ENCODE assay signal across 20 cellular contexts in genomic region chr20:1628621-1629020, GRCh38. TPM values are rescaled to one million over a fixed set of nuclear protein-coding genes. Genes with fewer than 3 reads are reported as not detected.
DNase-seq lines count a peak whose midpoint lies in the region; ATAC-seq and TF ChIP-seq lines count a peak whose summit lies in the region.
"Had no signal": no experiment of that assay in that cellular context is flagged by ENCODE, and none has a peak within 500 bp of the region (broad histone marks: within the 10 kb centered on the region; RNA-seq: fewer than 3 reads in every experiment).

No MANE protein-coding gene starts in this region.

- no peak for DNase-seq in activated naive CD8-positive, alpha-beta T cell treated with anti-CD3 and anti-CD28 coated beads, Interleukin-2, amount 50 U/mL, for 24 hours
- peak; percentile 60 for DNase-seq in NB4 (ENCODE audit: low read depth)
- peak; percentile 4 for DNase-seq in dedifferentiated amniotic fluid mesenchymal stem cell (ENCODE audit: extremely low spot score)
- DNase-seq in superior temporal gyrus (ENCODE audit: extremely low spot score): peak; percentile 1
- DNase-seq in posterior vena cava (ENCODE audit: low spot score): no peak
- no peak for DNase-seq in NCI-H226
- DNase-seq: ACHN, AML-193, DMS79, GOT3, NCI-H1048, NCI-H1436 treated with DMSO at 0.1 percent for 48 hours, NCI-H2029 treated with DMSO at 0.1 percent for 48 hours, NCI-H2171 treated with DMSO at 0.1 percent for 48 hours, NCI-H524 had no signal

- intact Hi-C loops in posterior vena cava (cut with DNase I): no loop called here

- H3K4me3 ChIP-seq in NB4 (ENCODE audit: low read depth, low read length): no peak overlapping the region
- H3K4me3 ChIP-seq: K562 had no signal

- no peaks in the 10 kb centered on the region for H3K9me3 Mint-ChIP-seq in activated naive CD8-positive, alpha-beta T cell (ENCODE audit: low read depth)
- H3K9me3 Mint-ChIP-seq in activated naive CD8-positive, alpha-beta T cell treated with anti-CD3 and anti-CD28 coated beads, Interleukin-2, amount 50 U/mL, for 24 hours: no peaks in the 10 kb centered on the region

- H3K27ac Mint-ChIP-seq in activated naive CD8-positive, alpha-beta T cell: peak overlapping the region; percentile 97
- no peak overlapping the region for H3K27ac Mint-ChIP-seq in activated naive CD8-positive, alpha-beta T cell treated with anti-CD3 and anti-CD28 coated beads, Interleukin-2, amount 50 U/mL, for 24 hours

- TF ChIP-seq POLR2A in NB4 (IDR thresholded peaks at IDR 0.05; ENCODE audit: extremely low read depth, insufficient read length): no peak

- no peaks in the 10 kb centered on the region for H3K27me3 Mint-ChIP-seq in activated naive CD8-positive, alpha-beta T cell
- H3K27me3 Mint-ChIP-seq in activated naive CD8-positive, alpha-beta T cell treated with anti-CD3 and anti-CD28 coated beads, Interleukin-2, amount 50 U/mL, for 24 hours: no peaks in the 10 kb centered on the region

- H3K4me3 Mint-ChIP-seq in activated naive CD8-positive, alpha-beta T cell: peak overlapping the region; percentile 27
- H3K4me3 Mint-ChIP-seq in activated naive CD8-positive, alpha-beta T cell treated with anti-CD3 and anti-CD28 coated beads, Interleukin-2, amount 50 U/mL, for 24 hours: no peak overlapping the region

- H3K4me1 Mint-ChIP-seq in activated naive CD8-positive, alpha-beta T cell (ENCODE audit: low read depth): peaks cover 91% of the 10 kb centered on the region
- peaks cover 93% of the 10 kb centered on the region for H3K4me1 Mint-ChIP-seq in activated naive CD8-positive, alpha-beta T cell treated with anti-CD3 and anti-CD28 coated beads, Interleukin-2, amount 50 U/mL, for 24 hours

- no peak for TF ChIP-seq CTCF in NB4 (IDR thresholded peaks at IDR 0.05; ENCODE audit: low read depth, low read length)

- no peak for ATAC-seq in activated naive CD8-positive, alpha-beta T cell treated with anti-CD3 and anti-CD28 coated beads, Interleukin-2, amount 50 U/mL, for 24 hours
- no peak for ATAC-seq in GM19023 (IDR thresholded peaks at IDR 0.05; ENCODE audit: unreplicated experiment)
- ATAC-seq: K562, Panc1 had no signal

- peaks cover 27% of the 10 kb centered on the region for H3K36me3 Mint-ChIP-seq in activated naive CD8-positive, alpha-beta T cell
- peaks cover 20% of the 10 kb centered on the region for H3K36me3 Mint-ChIP-seq in activated naive CD8-positive, alpha-beta T cell treated with anti-CD3 and anti-CD28 coated beads, Interleukin-2, amount 50 U/mL, for 24 hours (ENCODE audit: low read depth)

RNA-seq across cellular contexts. Expression of gene SIRPB1, which starts 8.8 kb away (rescaled TPM):
- 10 to 100 TPM in 1 of 2 donors, 1 to 10 TPM in 1; 1.9 to 11.2 TPM for total RNA-seq in posterior vena cava
- total RNA-seq: K562 had no signal

RNA-seq across cellular contexts. Expression of gene SIRPG, which starts 29.0 kb away (rescaled TPM):
- total RNA-seq in posterior vena cava: under 1 TPM in 1 of 2 donors, not detected in 1; 0.19 TPM
- total RNA-seq: K562, SK-MEL-5 had no signal

Comparison
In these comparisons a context has a peak if more than half of its experiments do, and no peak if none do; other contexts are left out.
1. DNase-seq: peak in NB4 (single experiment), dedifferentiated amniotic fluid mesenchymal stem cell (single experiment) and superior temporal gyrus (single experiment); none in activated naive CD8-positive, alpha-beta T cell treated with anti-CD3 and anti-CD28 coated beads, Interleukin-2, amount 50 U/mL, for 24 hours (single experiment), posterior vena cava (single experiment) and NCI-H226 (single experiment).